Comparison of ENCODE assay signal across 19 cellular contexts in the genomic region with DNA sequence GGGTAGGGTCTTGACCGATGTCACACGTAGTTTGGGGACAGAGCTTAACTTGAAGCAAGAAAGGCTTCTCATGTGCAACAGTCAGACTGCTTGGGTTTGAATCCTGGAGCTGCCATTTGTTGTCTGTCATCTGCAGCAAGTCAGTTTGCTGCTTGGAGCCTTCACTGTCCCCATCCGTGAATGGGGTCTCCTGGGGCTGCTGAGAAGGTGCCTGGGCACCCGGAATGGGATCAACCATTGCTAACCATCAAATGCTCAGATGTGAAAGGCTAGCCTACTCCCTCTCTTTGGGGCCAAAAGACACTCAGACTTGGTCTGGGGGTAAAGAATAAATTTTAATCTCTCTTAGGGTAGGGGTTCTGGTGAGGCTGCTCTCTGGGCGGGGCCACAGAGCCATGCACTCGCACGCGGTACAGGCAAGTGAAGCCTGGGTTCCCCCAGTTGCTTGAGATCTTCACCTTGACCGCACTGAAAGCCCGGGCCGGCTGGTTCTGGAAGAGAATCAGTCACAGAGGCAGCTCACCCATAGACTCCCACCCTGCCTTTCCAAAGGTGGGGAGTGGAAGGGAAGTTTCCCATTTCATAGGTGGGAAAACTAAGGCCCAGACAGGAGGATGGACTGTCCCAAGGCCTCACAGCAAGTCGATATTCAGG. TPM values are rescaled to one million over a fixed set of nuclear protein-coding genes. Genes with fewer than 3 reads are reported as not detected.
"Had no signal": no experiment of that assay in that cellular context is flagged by ENCODE, and none has a peak within 500 bp of the region (broad histone marks: within the 10 kb centered on the region; RNA-seq: fewer than 3 reads in every experiment).

No MANE protein-coding gene starts in this region.

- DNase-seq: activated CD4-positive, alpha-beta T cell treated with anti-CD3 and anti-CD28 coated beads for 4 hours; activated CD8-positive, alpha-beta memory T cell treated with anti-CD3 and anti-CD28 coated beads, Interleukin-2, amount 50 U/mL, for 4 hours; activated CD8-positive, alpha-beta T cell treated with anti-CD3 and anti-CD28 coated beads for 36 hours; activated naive CD4-positive, alpha-beta T cell; activated T-cell treated with anti-CD3 and anti-CD28 coated beads, Interleukin-2, amount 50 U/mL, for 48 hours; effector memory CD8-positive, alpha-beta T cell; foreskin keratinocyte; lower lobe of right lung; stimulated activated CD4-positive, alpha-beta T cell treated with anti-CD3 and anti-CD28 coated beads, Interleukin-12 subunit alpha, Interleukin-12 subunit beta, amount 100 ng/mL, for 4 hours; T-helper 2 cell; tibial artery had no signal

- H3K9ac ChIP-seq: neural progenitor cell had no signal

- H3K9me3 ChIP-seq: lower lobe of right lung, tibial artery, vagina had no signal

- H3K27ac ChIP-seq: foreskin keratinocyte, lower lobe of right lung, neural progenitor cell, tibial artery, vagina had no signal

- H3K27me3 ChIP-seq: foreskin keratinocyte, neural progenitor cell, vagina had no signal

- H3K27ac Mint-ChIP-seq: activated CD8-positive, alpha-beta T cell treated with anti-CD3 and anti-CD28 coated beads for 36 hours; neural progenitor cell; WTC11 had no signal

- H3K36me3 ChIP-seq: lower lobe of right lung, neural progenitor cell, tibial artery, vagina had no signal

- ATAC-seq: activated CD8-positive, alpha-beta T cell treated with anti-CD3 and anti-CD28 coated beads for 36 hours; effector memory CD8-positive, alpha-beta T cell; foreskin keratinocyte; lower lobe of right lung; stimulated activated effector memory CD8-positive, alpha-beta T cell treated with anti-CD3 and anti-CD28 coated beads, Interleukin-12 subunit alpha, Interleukin-12 subunit beta, amount 100 ng/mL, for 72 hours had no signal

- H3K36me3 Mint-ChIP-seq: mesothelial cell of epicardium; neural progenitor cell; stimulated activated effector memory CD8-positive, alpha-beta T cell treated with anti-CD3 and anti-CD28 coated beads, Interleukin-12 subunit alpha, Interleukin-12 subunit beta, amount 100 ng/mL, for 72 hours; WTC11 had no signal

- H3K4me1 Mint-ChIP-seq: central memory CD8-positive, alpha-beta T cell had no signal

- H3K9me3 Mint-ChIP-seq: activated CD8-positive, alpha-beta T cell treated with anti-CD3 and anti-CD28 coated beads for 36 hours; central memory CD8-positive, alpha-beta T cell; effector memory CD8-positive, alpha-beta T cell; neural progenitor cell; stimulated activated effector memory CD8-positive, alpha-beta T cell treated with anti-CD3 and anti-CD28 coated beads, Interleukin-12 subunit alpha, Interleukin-12 subunit beta, amount 100 ng/mL, for 72 hours; WTC11 had no signal

- H3K4me2 ChIP-seq: neural progenitor cell had no signal

- H3K27me3 Mint-ChIP-seq: activated CD8-positive, alpha-beta T cell treated with anti-CD3 and anti-CD28 coated beads for 36 hours; central memory CD8-positive, alpha-beta T cell; effector memory CD8-positive, alpha-beta T cell had no signal

- H3K4me3 ChIP-seq: lower lobe of right lung, neural progenitor cell, tibial artery, vagina had no signal

- H3K4me1 ChIP-seq: foreskin keratinocyte, lower lobe of right lung, tibial artery, vagina had no signal

- H3K4me3 Mint-ChIP-seq: activated CD8-positive, alpha-beta T cell treated with anti-CD3 and anti-CD28 coated beads for 36 hours; central memory CD8-positive, alpha-beta T cell; effector memory CD8-positive, alpha-beta T cell; mesothelial cell of epicardium; neural progenitor cell; stimulated activated effector memory CD8-positive, alpha-beta T cell treated with anti-CD3 and anti-CD28 coated beads, Interleukin-12 subunit alpha, Interleukin-12 subunit beta, amount 100 ng/mL, for 72 hours; WTC11 had no signal

RNA-seq across cellular contexts. Expression of gene SUN5, which starts 20.6 kb away (rescaled TPM):
- total RNA-seq: activated CD8-positive, alpha-beta T cell treated with anti-CD3 and anti-CD28 coated beads for 36 hours; foreskin keratinocyte; lower lobe of right lung; mesothelial cell of epicardium; osteocyte; pulmonary artery endothelial cell; vagina; WTC11 had no signal

RNA-seq across cellular contexts. Expression of gene BPIFB2, which starts 23.9 kb away (rescaled TPM):
- total RNA-seq: activated CD8-positive, alpha-beta T cell treated with anti-CD3 and anti-CD28 coated beads for 36 hours; foreskin keratinocyte; mesothelial cell of epicardium; osteocyte; pulmonary artery endothelial cell; vagina had no signal

RNA-seq across cellular contexts. Expression of gene BPIFB6, which starts 47.9 kb away (rescaled TPM):
- total RNA-seq: activated CD8-positive, alpha-beta T cell treated with anti-CD3 and anti-CD28 coated beads for 36 hours; foreskin keratinocyte; lower lobe of right lung; mesothelial cell of epicardium; osteocyte; pulmonary artery endothelial cell; vagina; WTC11 had no signal
